In genomic region chr21:29818520-29818919, GRCh38 we compare ENCODE assay signal across 23 cellular contexts.
"Had no signal": no experiment of that assay in that cellular context is flagged by ENCODE, and none has a peak within 500 bp of the region (broad histone marks: within the 10 kb centered on the region; RNA-seq: fewer than 3 reads in every experiment).

No MANE protein-coding gene starts in this region.

- H3K27ac ChIP-seq: HL-60, RWPE1 had no signal

- H3K27me3 ChIP-seq: MG63 had no signal

- H3K4me2 ChIP-seq: SK-N-SH had no signal

- FAIRE-seq: HTR-8/SVneo had no signal

- ATAC-seq: Panc1, PC-3 had no signal

- H3K9me3 ChIP-seq: MG63, SK-N-SH had no signal

- H3K36me3 ChIP-seq: MG63 had no signal

- H3K4me3 ChIP-seq: MG63 had no signal

- DNase-seq: Karpas-422; KG1; MG63; NCI-H1092; NCI-H1105 treated with DMSO at 0.1 percent for 48 hours; NCI-H1417 treated with DMSO at 0.1 percent for 48 hours; NCI-H146; NCI-H1694 treated with DMSO at 0.1 percent for 48 hours; NCI-H1930; NCI-H2081; NCI-H2107; NCI-H2227 treated with DMSO at 0.1 percent for 48 hours; NCI-H524; NCI-H526 treated with DMSO at 0.1 percent for 48 hours; NCI-H748 treated with DMSO at 0.1 percent for 48 hours; NK-92 treated with Interleukin-12 subunit alpha and Interleukin-12 subunit beta, amount 100 ng/mL, for 24 hours; PC-3; SHP77; SK-N-SH had no signal

- H3K9ac ChIP-seq: SK-N-SH had no signal
